8 cellular contexts compared by ENCODE assay signal in genomic region chrX:73943900-73944581, GRCh38.
DNase-seq lines count a peak whose midpoint lies in the region; ATAC-seq and TF ChIP-seq lines count a peak whose summit lies in the region.

No MANE protein-coding gene starts in this region.

- no peaks in the 10 kb centered on the region for H3K9me3 ChIP-seq in duodenal mucosa (ENCODE audit: control insufficient read depth in 1 of 2, low read length in 2 of 2)
- H3K9me3 ChIP-seq in right lobe of liver = no peaks in the 10 kb centered on the region

- H3K4me3 ChIP-seq in duodenal mucosa (ENCODE audit: low read depth in 1 of 2, low read length in 2 of 2) (peak overlapping the region; percentile 75 to 95), right lobe of liver (peak overlapping the region; percentile 66 to 75 (median 72))

- H3K36me3 ChIP-seq in duodenal mucosa (ENCODE audit: control insufficient read depth in 1 of 2, insufficient read depth in 2 of 2, low read length in 2 of 2) = no peaks in the 10 kb centered on the region
- H3K36me3 ChIP-seq in right lobe of liver = no peaks in the 10 kb centered on the region

- TF ChIP-seq POLR2A in right lobe of liver (IDR thresholded peaks at IDR 0.05) = peak; percentile 65

- peak; percentile 76 for DNase-seq in NCI-H526 treated with DMSO at 0.1 percent for 48 hours (lab: John Stamatoyannopoulos, UW)
- peak; percentile 77 to 79 for DNase-seq in activated CD4-positive, alpha-beta T cell treated with anti-CD3 and anti-CD28 coated beads, Interleukin-2, amount 50 U/mL, for 4 hours
- peak; percentile 84 to 94 (median 91) for DNase-seq in right lobe of liver
- DNase-seq in stimulated activated CD4-positive, alpha-beta T cell treated with anti-CD3 and anti-CD28 coated beads, Interleukin-4, amount 100 ng/mL, for 4 hours = peak; percentile 76 to 81

- TF ChIP-seq CTCF in C4-2B (conservative IDR thresholded peaks at IDR 0.05) = no peak
- TF ChIP-seq CTCF in right lobe of liver (IDR thresholded peaks at IDR 0.05) = no peak

- no peaks in the 10 kb centered on the region for H3K4me1 ChIP-seq in duodenal mucosa (ENCODE audit: control insufficient read depth in 1 of 2, insufficient read depth in 2 of 2, low read length in 2 of 2)
- peaks cover 0 to 19% (median 0%) of the 10 kb centered on the region in 4 donors for H3K4me1 ChIP-seq in right lobe of liver

- intact Hi-C loops in right lobe of liver (cut with DNase I) = no loop called here

- H3K9ac ChIP-seq in duodenal mucosa (ENCODE audit: low read depth in 1 of 2, low read length in 2 of 2) = peak overlapping the region; percentile 76 to 93

- ATAC-seq in GM19351 (IDR thresholded peaks at IDR 0.05; ENCODE audit: unreplicated experiment) (peak; percentile 98), HG03520 (IDR thresholded peaks at IDR 0.05; ENCODE audit: unreplicated experiment) (peak; percentile 99), right lobe of liver (peak; percentile 98 to 100 (median 98))

- H3K27me3 ChIP-seq in duodenal mucosa (ENCODE audit: control insufficient read depth in 1 of 2, insufficient read depth in 2 of 2, low read length in 2 of 2) (no peaks in the 10 kb centered on the region), right lobe of liver (no peaks in the 10 kb centered on the region)

- H3K27ac ChIP-seq in C4-2B (peak overlapping the region; percentile 91), duodenal mucosa (ENCODE audit: low read depth, low read length) (peak overlapping the region; percentile 30), right lobe of liver (peak overlapping the region; percentile 81 to 85 (median 84))

- WGBS in right lobe of liver (ENCODE audit: insufficient coverage, low coverage, low lambda C conversion rate, missing lambda C conversion rate) = under 1% methylated on average over 24 of the region's 35 CpGs

Comparison
In these comparisons a context has a peak if more than half of its experiments do, and no peak if none do; other contexts are left out.
1. Peak in every context shown above with its lines: DNase-seq, ATAC-seq, H3K4me3 ChIP-seq and H3K27ac ChIP-seq.
2. H3K27ac ChIP-seq: peak in every context shown above with its lines; median percentile 91 in C4-2B; 84 in right lobe of liver; 30 in duodenal mucosa.